Comparison of ENCODE assay signal across 30 cellular contexts in genomic region chr12:57162541-57163125, GRCh38. TPM values are rescaled to one million over a fixed set of nuclear protein-coding genes. Genes with fewer than 3 reads are reported as not detected.
DNase-seq lines count a peak whose midpoint lies in the region; ATAC-seq lines count a peak whose summit lies in the region.
"Had no signal": no experiment of that assay in that cellular context is flagged by ENCODE, and none has a peak within 500 bp of the region (broad histone marks: within the 10 kb centered on the region; RNA-seq: fewer than 3 reads in every experiment).

No MANE protein-coding gene starts in this region.

- H3K9me2 ChIP-seq in GM23248 (ENCODE audit: insufficient read depth) = no peaks in the 10 kb centered on the region

- H3K4me3 Mint-ChIP-seq in dendritic cell treated with granulocyte-macrophage colony-stimulating factor and Interleukin-4, amounts not matched to agents 40 ng/mL and 50 ng/mL, for 4 days = no peak overlapping the region
- H3K4me3 Mint-ChIP-seq: central memory CD8-positive, alpha-beta T cell; neural crest cell had no signal

- H3K27me3 Mint-ChIP-seq in dendritic cell treated with granulocyte-macrophage colony-stimulating factor and Interleukin-4, amounts not matched to agents 40 ng/mL and 50 ng/mL, for 4 days = no peaks in the 10 kb centered on the region

- H3F3A ChIP-seq in GM23248 (ENCODE audit: insufficient read depth) = peaks cover 83% of the 10 kb centered on the region

- peaks cover 94% of the 10 kb centered on the region for H3K36me3 Mint-ChIP-seq in dendritic cell treated with granulocyte-macrophage colony-stimulating factor and Interleukin-4, amounts not matched to agents 40 ng/mL and 50 ng/mL, for 4 days (ENCODE audit: low read depth)
- H3K36me3 Mint-ChIP-seq: activated naive CD4-positive, alpha-beta T cell treated with anti-CD3 and anti-CD28 coated beads, Interleukin-2, amount 50 U/mL, for 72 hours had no signal

- no peak overlapping the region for H3K4me3 ChIP-seq in GM23248
- no peak overlapping the region for H3K4me3 ChIP-seq in subcutaneous abdominal adipose tissue (ENCODE audit: low read depth in 1 of 5, low read length in 5 of 5)
- H3K4me3 ChIP-seq: ascending aorta, hepatocyte, PC-9, prostate gland, SJCRH30, skin epidermis, suprapubic skin, vagina had no signal

- H3K36me3 ChIP-seq in GM23248 (ENCODE audit: low read depth) (peaks cover 73% of the 10 kb centered on the region), subcutaneous abdominal adipose tissue (ENCODE audit: control insufficient read depth in 5 of 5, insufficient read depth in 5 of 5, low read length in 5 of 5) (peaks cover 5 to 98% (median 89%) of the 10 kb centered on the region in 5 donors)

- H2AFZ ChIP-seq in GM23248 = no peak overlapping the region
- H2AFZ ChIP-seq: hepatocyte, PC-9 had no signal

- H3K27me3 ChIP-seq in GM23248 (replicated peaks; ENCODE audit: insufficient read depth) = no peaks in the 10 kb centered on the region
- H3K27me3 ChIP-seq in subcutaneous abdominal adipose tissue (ENCODE audit: control insufficient read depth in 5 of 5, insufficient read depth in 4 of 5, low read length in 5 of 5) = no peaks in the 10 kb centered on the region
- H3K27me3 ChIP-seq: ascending aorta, hepatocyte, SJCRH30, suprapubic skin, vagina had no signal

- H3K9me3 ChIP-seq in GM23248 (ENCODE audit: low read depth) (no peaks in the 10 kb centered on the region), subcutaneous abdominal adipose tissue (ENCODE audit: control insufficient read depth in 5 of 5, low read length in 5 of 5) (no peaks in the 10 kb centered on the region)
- H3K9me3 ChIP-seq: ascending aorta, prostate gland, SJCRH30, suprapubic skin, vagina had no signal

- peaks cover 34% of the 10 kb centered on the region for H3K4me1 ChIP-seq in GM23248 (ENCODE audit: insufficient read depth)
- peaks cover 6 to 52% (median 38%) of the 10 kb centered on the region in 5 donors for H3K4me1 ChIP-seq in subcutaneous abdominal adipose tissue (ENCODE audit: control insufficient read depth in 5 of 5, insufficient read depth in 5 of 5, low read length in 5 of 5)
- H3K4me1 ChIP-seq: prostate gland, SJCRH30 had no signal

- H3K9me3 Mint-ChIP-seq in dendritic cell treated with granulocyte-macrophage colony-stimulating factor and Interleukin-4, amounts not matched to agents 40 ng/mL and 50 ng/mL, for 4 days = no peaks in the 10 kb centered on the region
- H3K9me3 Mint-ChIP-seq: activated naive CD4-positive, alpha-beta T cell treated with anti-CD3 and anti-CD28 coated beads, Interleukin-2, amount 50 U/mL, for 72 hours; central memory CD8-positive, alpha-beta T cell; neural crest cell had no signal

- intact Hi-C loops in dendritic cell treated with granulocyte-macrophage colony-stimulating factor and Interleukin-4, amounts not matched to agents 40 ng/mL and 50 ng/mL, for 4 days (cut with micrococcal nuclease) = no loop called here

- peaks cover 86% of the 10 kb centered on the region for H3K4me1 Mint-ChIP-seq in dendritic cell treated with granulocyte-macrophage colony-stimulating factor and Interleukin-4, amounts not matched to agents 40 ng/mL and 50 ng/mL, for 4 days (ENCODE audit: low read depth)
- H3K4me1 Mint-ChIP-seq: neural crest cell had no signal

- 91 to 93% methylated on average over 9 of the region's 9 CpGs for WGBS in GM23248 (ENCODE audit: low coverage in 1 of 2, low lambda C conversion rate in 2 of 2, missing lambda C conversion rate in 2 of 2), 2 experiments

- H3K27ac ChIP-seq in GM23248 (0 out of 2 replicates have a peak overlapping the region, but pooled peaks have one; percentile 48), subcutaneous abdominal adipose tissue (ENCODE audit: low read depth, low read length) (peak overlapping the region; percentile 7)
- H3K27ac ChIP-seq: ascending aorta, hepatocyte, PC-9, prostate gland, SJCRH30, suprapubic skin, vagina had no signal

- in situ Hi-C loops in GM23248 (cut with MboI) = no loop called here

- ATAC-seq in HG03196 (IDR thresholded peaks at IDR 0.05; ENCODE audit: unreplicated experiment) = no peak
- ATAC-seq: activated naive CD4-positive, alpha-beta T cell treated with anti-CD3 and anti-CD28 coated beads, Interleukin-2, amount 50 U/mL, for 72 hours had no signal

- no peaks in the 10 kb centered on the region for H4K20me1 ChIP-seq in GM23248 (ENCODE audit: insufficient read depth)

- peak overlapping the region; percentile 57 for H3K27ac Mint-ChIP-seq in dendritic cell treated with granulocyte-macrophage colony-stimulating factor and Interleukin-4, amounts not matched to agents 40 ng/mL and 50 ng/mL, for 4 days
- H3K27ac Mint-ChIP-seq: activated naive CD4-positive, alpha-beta T cell treated with anti-CD3 and anti-CD28 coated beads, Interleukin-2, amount 50 U/mL, for 72 hours had no signal

- H3K79me2 ChIP-seq in GM23248 (ENCODE audit: insufficient read depth) = peaks cover 86% of the 10 kb centered on the region
- H3K79me2 ChIP-seq: hepatocyte had no signal

- no peak overlapping the region for H3K4me2 ChIP-seq in GM23248 (ENCODE audit: unreplicated experiment)
- H3K4me2 ChIP-seq: hepatocyte, PC-9 had no signal

- H3K9ac ChIP-seq in GM23248 (no peak overlapping the region), subcutaneous abdominal adipose tissue (ENCODE audit: low read length in 5 of 5) (no peak overlapping the region)

- DNase-seq in GM23248 (no peak), NOMO-1 treated with dmso at 0.1 percent for 144 hours (lab: John Stamatoyannopoulos, UW; ENCODE audit: unreplicated experiment) (peak; percentile 56), NCI-H1436 treated with DMSO at 0.1 percent for 48 hours (lab: John Stamatoyannopoulos, UW) (no peak), ureter (ENCODE audit: low spot score) (no peak)
- DNase-seq: activated CD4-positive, alpha-beta T cell treated with anti-CD3 and anti-CD28 coated beads, Interleukin-2, amount 50 U/mL, for 1 hour; GF-D8; NCI-H1048; NCI-H1930; NCI-H226; NCI-H748 treated with DMSO at 0.1 percent for 48 hours; PC-9; SJCRH30; stimulated activated CD4-positive, alpha-beta T cell treated with anti-CD3 and anti-CD28 coated beads, Interleukin-1b, Interleukin-23, amount 100 ng/mL, for 48 hours; T-helper 2 cell had no signal

RNA-seq across cellular contexts. Expression of gene LRP1-AS, which starts 15.2 kb away (rescaled TPM):
- total RNA-seq in GM23248 (2014; rRNA removed; shearing (Covaris generic)) = not detected in 2 replicates
- 0.60 TPM in 1 of 2 replicates, not detected in the other for polyA plus RNA-seq in GM23248 (2016; fragmentation: Nextera tagmentation; extraction: Ambion mirVana)
- not detected for total RNA-seq in ureter
- total RNA-seq: activated naive CD4-positive, alpha-beta T cell treated with anti-CD3 and anti-CD28 coated beads, Interleukin-2, amount 50 U/mL, for 72 hours; ascending aorta; epithelial cell of proximal tubule; fibroblast of villous mesenchyme; hepatocyte; liver; mucosa of gallbladder; neural crest cell; PC-9; prostate gland; suprapubic skin; vagina had no signal
- polyA plus RNA-seq: liver had no signal

RNA-seq across cellular contexts. Expression of gene LRP1, which starts 34.4 kb away (rescaled TPM):
- total RNA-seq in GM23248 (2014; rRNA removed; shearing (Covaris generic)) = 257 and 296 TPM in 2 replicates
- polyA plus RNA-seq in GM23248 (2016; fragmentation: Nextera tagmentation; extraction: Ambion mirVana) = 161 and 166 TPM in 2 replicates
- 180 TPM for total RNA-seq in ureter

RNA-seq across cellular contexts. Expression of gene STAT6, which starts 51.5 kb away (rescaled TPM):
- total RNA-seq in GM23248 (2014; rRNA removed; shearing (Covaris generic)) = 95.1 and 103 TPM in 2 replicates
- polyA plus RNA-seq in GM23248 (2016; fragmentation: Nextera tagmentation; extraction: Ambion mirVana) = 67.4 and 70.7 TPM in 2 replicates
- total RNA-seq in ureter = 280 TPM

RNA-seq across cellular contexts. Expression of gene NXPH4, which starts 54.0 kb away (rescaled TPM):
- total RNA-seq in GM23248 (2014; rRNA removed; shearing (Covaris generic)) = 5.6 and 5.7 TPM in 2 replicates
- 5.4 and 6.7 TPM in 2 replicates for polyA plus RNA-seq in GM23248 (2016; fragmentation: Nextera tagmentation; extraction: Ambion mirVana)
- total RNA-seq in ureter = not detected
- total RNA-seq: ascending aorta, epithelial cell of proximal tubule, liver had no signal
